ENCODE assay signal across 1 cellular context in genomic region chr12:98592825-98593322, GRCh38.
TF ChIP-seq lines count a peak whose summit lies in the region.

No MANE protein-coding gene starts in this region.

TF ChIP-seq in GM12878, 131 proteins besides CTCF, POLR2A, EP300 and RAD21:
- TF ChIP-seq POLR2AphosphoS5 (IDR thresholded peaks at IDR 0.05; ENCODE audit: low read length) = no peak
- peak; percentile 95 for TF ChIP-seq MLLT1 (IDR thresholded peaks at IDR 0.05)
- TF ChIP-seq PAX8 (IDR thresholded peaks at IDR 0.05) = 0 out of 2 replicates have a peak, but pooled peaks have one; percentile 48
